Comparison of ENCODE assay signal across 30 cellular contexts in genomic region chr12:124782132-124782531, GRCh38.
DNase-seq lines count a peak whose midpoint lies in the region; ATAC-seq, FAIRE-seq and TF ChIP-seq lines count a peak whose summit lies in the region.
"Had no signal": no experiment of that assay in that cellular context is flagged by ENCODE, and none has a peak within 500 bp of the region (broad histone marks: within the 10 kb centered on the region; RNA-seq: fewer than 3 reads in every experiment).

No MANE protein-coding gene starts in this region.

- H3K4me3 ChIP-seq in BLaER1: no peak overlapping the region
- H3K4me3 ChIP-seq in OCI-LY7 (ENCODE audit: low read depth, low read length, poor library complexity, severe bottlenecking): peak overlapping the region; percentile 38
- no peak overlapping the region for H3K4me3 ChIP-seq in H1 (ENCODE audit: extremely low read depth in 1 of 4, insufficient read depth in 2 of 4, low read depth in 3 of 4, low read length in 4 of 4)
- no peak overlapping the region for H3K4me3 ChIP-seq in MM.1S (ENCODE audit: low read length)
- no peak overlapping the region for H3K4me3 ChIP-seq in suprapubic skin
- H3K4me3 ChIP-seq: A549, GM23248, Peyer's patch had no signal

- H3K27ac ChIP-seq in BLaER1: no peak overlapping the region
- peak overlapping the region; percentile 86 for H3K27ac ChIP-seq in OCI-LY7 (ENCODE audit: low read depth, low read length, poor library complexity, severe bottlenecking)
- no peak overlapping the region for H3K27ac ChIP-seq in H1 (ENCODE audit: low read depth, low read length)
- H3K27ac ChIP-seq in MM.1S (ENCODE audit: low read length): no peak overlapping the region
- no peak overlapping the region for H3K27ac ChIP-seq in suprapubic skin
- H3K27ac ChIP-seq: A549, GM23248, Peyer's patch had no signal

- no peak for ATAC-seq in T-cell (replicated peaks in 1 of 4)
- ATAC-seq: A549, T-helper 17 cell had no signal

- H3K18ac ChIP-seq in H1 (ENCODE audit: extremely low read depth, low read length): no peak overlapping the region

- TF ChIP-seq POLR2A in GM12891 (IDR thresholded peaks at IDR 0.05; ENCODE audit: low read depth, low read length) (no peak), H1 (IDR thresholded peaks at IDR 0.05; ENCODE audit: control extremely low read depth in 1 of 2, low read depth in 2 of 2, low read length in 2 of 2) (no peak), suprapubic skin (IDR thresholded peaks at IDR 0.05) (no peak)

- no peak overlapping the region for H2AFZ ChIP-seq in OCI-LY7 (ENCODE audit: low read length)
- H2AFZ ChIP-seq in H1 (ENCODE audit: low read length): no peak overlapping the region
- no peak overlapping the region for H2AFZ ChIP-seq in MM.1S (ENCODE audit: low read length)
- H2AFZ ChIP-seq: GM23248 had no signal

- no peaks in the 10 kb centered on the region for H3K4me1 Mint-ChIP-seq in T-cell
- H3K4me1 Mint-ChIP-seq: CD4-positive, alpha-beta memory T cell had no signal

- no peak for TF ChIP-seq RAD21 in H1 (IDR thresholded peaks at IDR 0.05 in 1 of 2, conservative IDR thresholded peaks at IDR 0.05 in 1 of 2; ENCODE audit: low read depth in 2 of 2, low read length in 2 of 2)

- H3K9ac ChIP-seq in BLaER1: no peak overlapping the region
- H3K9ac ChIP-seq in H1 (replicated peaks in 1 of 4; ENCODE audit: extremely low read depth in 1 of 4, low read depth in 3 of 4, low read length in 3 of 4): no peak overlapping the region
- no peak overlapping the region for H3K9ac ChIP-seq in MM.1S (ENCODE audit: low read length)
- H3K9ac ChIP-seq: GM23248, SK-N-SH had no signal

- H2AK5ac ChIP-seq in H1 (ENCODE audit: low read depth, low read length): no peak overlapping the region

- H3K27ac Mint-ChIP-seq in T-cell: no peak overlapping the region
- H3K27ac Mint-ChIP-seq: T-helper 17 cell had no signal

- H3K79me1 ChIP-seq in H1 (ENCODE audit: low read depth, low read length): no peaks in the 10 kb centered on the region

- TF ChIP-seq CTCF in OCI-LY7 (conservative IDR thresholded peaks at IDR 0.05; ENCODE audit: low read length) (no peak), H1 (IDR thresholded peaks at IDR 0.05; ENCODE audit: control extremely low read depth in 1 of 3, insufficient read depth in 1 of 3, low read depth in 1 of 3, low read length in 3 of 3) (no peak), MM.1S (IDR thresholded peaks at IDR 0.05; ENCODE audit: low read length) (no peak), suprapubic skin (IDR thresholded peaks at IDR 0.05) (no peak)

- no peak overlapping the region for H4K91ac ChIP-seq in H1 (replicated peaks; ENCODE audit: insufficient read length, low read length)

- no peaks in the 10 kb centered on the region for H3K9me2 ChIP-seq in OCI-LY7 (ENCODE audit: insufficient read depth, low read length)
- no peaks in the 10 kb centered on the region for H3K9me2 ChIP-seq in MM.1S (replicated peaks; ENCODE audit: insufficient read depth, low read length)
- H3K9me2 ChIP-seq: SK-N-SH had no signal

- H2BK20ac ChIP-seq in H1 (ENCODE audit: low read length): no peak overlapping the region

- H3K4me1 ChIP-seq in BLaER1 (peaks cover 56% of the 10 kb centered on the region), OCI-LY7 (ENCODE audit: insufficient read depth, low read length, poor library complexity, severe bottlenecking) (peaks cover 75% of the 10 kb centered on the region), H1 (replicated peaks in 1 of 4; ENCODE audit: control insufficient read depth in 3 of 4, insufficient read depth in 4 of 4, low read length in 3 of 4) (peaks cover 0 to 5% (median 1%) of the 10 kb centered on the region in 4 experiments; a peak in 3 of 7 replicates), MM.1S (ENCODE audit: low read length) (no peaks in the 10 kb centered on the region), suprapubic skin (peaks cover 8% of the 10 kb centered on the region)
- H3K4me1 ChIP-seq: Peyer's patch had no signal

- no peak overlapping the region for H3K4ac ChIP-seq in H1 (replicated peaks; ENCODE audit: insufficient read length, low read depth, low read length)

- no TSS peak for BruUV-seq in OCI-LY7 (replicated peaks; lab: Mats Ljungman, UMichigan)

- TF ChIP-seq EP300 in H1 (IDR thresholded peaks at IDR 0.05; ENCODE audit: borderline replicate concordance in 1 of 2, low read depth in 2 of 2, low read length in 2 of 2) (no peak), suprapubic skin (IDR thresholded peaks at IDR 0.05) (no peak)

- H3K36me3 Mint-ChIP-seq in T-cell: no peaks in the 10 kb centered on the region
- H3K36me3 Mint-ChIP-seq: CD4-positive, alpha-beta memory T cell had no signal

- H4K20me1 ChIP-seq in BLaER1: peaks cover 26% of the 10 kb centered on the region
- H4K20me1 ChIP-seq in OCI-LY7 (ENCODE audit: insufficient read depth, low read length): no peaks in the 10 kb centered on the region
- H4K20me1 ChIP-seq in H1 (replicated peaks in 1 of 2; ENCODE audit: control insufficient read depth in 1 of 2, insufficient read depth in 2 of 2, low read length in 2 of 2): no peaks in the 10 kb centered on the region
- no peaks in the 10 kb centered on the region for H4K20me1 ChIP-seq in MM.1S (ENCODE audit: insufficient read depth, low read length)

- no peaks in the 10 kb centered on the region for H3K23me2 ChIP-seq in H1 (ENCODE audit: low read depth, low read length)

- H3K27me3 Mint-ChIP-seq in T-cell: no peaks in the 10 kb centered on the region
- H3K27me3 Mint-ChIP-seq: IgD-negative memory B cell, T-helper 17 cell had no signal

- CTCF ChIA-PET in OCI-LY7 (lab: Charles Lee; ENCODE audit: unreplicated experiment): no interaction called here
- CTCF ChIA-PET in H1 (lab: Charles Lee; ENCODE audit: partially characterized antibody): interaction anchor here (1.3 kb wide), 2 partner anchors 14 to 116 kb away, joined by 3 to 5 read pairs; no protein-coding TSS in a partner anchor
- CTCF ChIA-PET in T-cell (lab: Charles Lee): no interaction called here

- no peaks in the 10 kb centered on the region for H3K9me3 Mint-ChIP-seq in T-cell
- H3K9me3 Mint-ChIP-seq: IgD-negative memory B cell had no signal

- H3F3A ChIP-seq in MM.1S (ENCODE audit: insufficient read depth, low read length): no peaks in the 10 kb centered on the region

- H2BK15ac ChIP-seq in H1 (ENCODE audit: low read length): no peak overlapping the region

- FAIRE-seq in GM12891 (lab: Jason Lieb, UNC): peak; percentile 5
- no peak for FAIRE-seq in H1 (lab: Jason Lieb, UNC)
- FAIRE-seq: A549 had no signal

- H2BK120ac ChIP-seq in H1 (replicated peaks; ENCODE audit: low read depth, low read length): no peak overlapping the region

- DNase-seq in GM12891 (ENCODE audit: insufficient read length, low spot score): no peak
- DNase-seq in OCI-LY7 (ENCODE audit: low spot score): no peak
- DNase-seq in H1 (ENCODE audit: low read depth in 1 of 2, low spot score in 2 of 2): no peak
- DNase-seq in Kasumi-1 (lab: John Stamatoyannopoulos, UW): no peak
- DNase-seq in MM.1S: no peak
- DNase-seq in suprapubic skin (ENCODE audit: low spot score in 2 of 2): no peak
- DNase-seq in T-cell: no peak
- DNase-seq: AML-193; C1 segment of cervical spinal cord; CD4-positive, alpha-beta memory T cell; COR-L47; EL; GDM1; GM23248; HCEC 1CT; MV-4-11; NCI-H1105 treated with DMSO at 0.1 percent for 48 hours; NCI-H146; NCI-H1930; NCI-H2107; NCI-H446; NCI-H524 treated with DMSO at 0.1 percent for 48 hours; OCI-M1; Peyer's patch; SK-N-SH; SW 1271; T-helper 17 cell had no signal

- H3K36me3 ChIP-seq in BLaER1 (peaks cover 92% of the 10 kb centered on the region), OCI-LY7 (ENCODE audit: insufficient read depth, low read length) (peaks cover 32% of the 10 kb centered on the region; the same call in 1 of the 2 replicates), H1 (ENCODE audit: control insufficient read depth in 2 of 4, insufficient read depth in 4 of 4, low read length in 3 of 4) (peaks cover 0 to 4% (median 0%) of the 10 kb centered on the region in 4 experiments; a peak in 3 of 8 replicates), MM.1S (replicated peaks; ENCODE audit: insufficient read depth, low read length) (no peaks in the 10 kb centered on the region), suprapubic skin (peaks cover 21% of the 10 kb centered on the region)

- POLR2A ChIA-PET in OCI-LY7 (lab: Charles Lee): interaction anchor here (0.5 to 1.5 kb wide), 2 partner anchors 119 to 1633 kb away, joined by 3 read pairs; no protein-coding TSS in a partner anchor
- POLR2A ChIA-PET in H1 (lab: Charles Lee; ENCODE audit: partially characterized antibody): interaction anchor here (1.2 kb wide), 1 partner anchor 80 kb away, joined by 4 read pairs; no protein-coding TSS in a partner anchor
- POLR2A ChIA-PET in T-cell (lab: Charles Lee): no interaction called here

- H3K56ac ChIP-seq in H1 (replicated peaks; ENCODE audit: insufficient read length, low read depth, low read length): no peak overlapping the region

- H3K27me3 ChIP-seq in BLaER1 (no peaks in the 10 kb centered on the region), H1 (replicated peaks in 1 of 4; ENCODE audit: control insufficient read depth in 3 of 4, extremely low read depth in 1 of 4, insufficient read depth in 3 of 4, low read length in 3 of 4) (no peaks in the 10 kb centered on the region; a peak in 1 of 7 replicates), MM.1S (replicated peaks; ENCODE audit: insufficient read depth, low read length) (no peaks in the 10 kb centered on the region), suprapubic skin (no peaks in the 10 kb centered on the region)
- H3K27me3 ChIP-seq: Peyer's patch had no signal

- 85% methylated on average over 2 of the region's 2 CpGs; no CpG with 5 or more reads in 1 of the 2 experiments for WGBS in H1 (ENCODE audit: extremely low coverage in 1 of 2, insufficient coverage in 1 of 2, insufficient read length in 1 of 2, insufficient replicate concordance in 2 of 2, low coverage in 1 of 2, low lambda C conversion rate in 2 of 2, missing lambda C conversion rate in 1 of 2), 2 experiments
- 100% methylated on average over 2 of the region's 2 CpGs for WGBS in suprapubic skin

- H3K4me3 Mint-ChIP-seq in T-cell: no peak overlapping the region
- H3K4me3 Mint-ChIP-seq: CD4-positive, alpha-beta memory T cell; T-helper 17 cell had no signal

- no peaks in the 10 kb centered on the region for H3K79me2 ChIP-seq in OCI-LY7 (ENCODE audit: insufficient read depth, low read depth, low read length)
- H3K79me2 ChIP-seq in H1 (ENCODE audit: control insufficient read depth in 1 of 2, insufficient read depth in 2 of 2, low read length in 2 of 2): no peaks in the 10 kb centered on the region
- no peaks in the 10 kb centered on the region for H3K79me2 ChIP-seq in MM.1S (ENCODE audit: low read length)

- no peak overlapping the region for H4K8ac ChIP-seq in H1 (ENCODE audit: extremely low read depth, insufficient read depth, low read length)

- intact Hi-C loops in OCI-LY7 (cut with micrococcal nuclease; ENCODE audit: unreplicated experiment): loop anchor here (5.0 kb wide), 1 partner anchor 115 kb away; no protein-coding TSS in a partner anchor

- no peak overlapping the region for H3K14ac ChIP-seq in H1 (ENCODE audit: insufficient read length)

- no peak overlapping the region for H3K23ac ChIP-seq in H1 (ENCODE audit: insufficient read length)

- H3K9me3 ChIP-seq in BLaER1 (no peaks in the 10 kb centered on the region), OCI-LY7 (ENCODE audit: low read length) (no peaks in the 10 kb centered on the region), H1 (ENCODE audit: insufficient read depth in 2 of 2, low read depth in 1 of 2, low read length in 1 of 2) (no peaks in the 10 kb centered on the region), MM.1S (replicated peaks; ENCODE audit: insufficient read depth, low read length) (no peaks in the 10 kb centered on the region), suprapubic skin (no peaks in the 10 kb centered on the region)
- H3K9me3 ChIP-seq: A549, Peyer's patch, SK-N-SH had no signal

- H4K5ac ChIP-seq in H1 (ENCODE audit: insufficient read length, low read depth, low read length): no peak overlapping the region

- H2BK12ac ChIP-seq in H1 (ENCODE audit: low read depth, low read length): no peak overlapping the region

- no peak overlapping the region for H2BK5ac ChIP-seq in H1 (ENCODE audit: low read depth, low read length)

- peak overlapping the region; percentile 36; the same call in 1 of the 2 replicates for H3K4me2 ChIP-seq in BLaER1
- peak overlapping the region; percentile 66 for H3K4me2 ChIP-seq in OCI-LY7 (ENCODE audit: low read length)
- no peak overlapping the region for H3K4me2 ChIP-seq in H1 (ENCODE audit: insufficient read depth in 1 of 2, low read depth in 2 of 2, low read length in 2 of 2)
- H3K4me2 ChIP-seq in MM.1S (ENCODE audit: low read depth, low read length): no peak overlapping the region
- H3K4me2 ChIP-seq: A549, SK-N-SH had no signal

Comparison
In these comparisons a context has a peak if more than half of its experiments do, and no peak if none do; other contexts are left out.
1. H3K4me2 ChIP-seq: peak in BLaER1 (single experiment) and OCI-LY7 (single experiment); none in H1 (0 of 2) and MM.1S (single experiment).
2. POLR2A ChIA-PET loops: an anchor here in OCI-LY7 (0.5 to 1.5 kb wide) and H1 (1.2 kb wide); none called in T-cell.